Comparison of ENCODE assay signal across 1 cellular context in genomic region chr3:8649757-8650156, GRCh38.
TF ChIP-seq lines count a peak whose summit lies in the region.

No MANE protein-coding gene starts in this region.

TF ChIP-seq in HepG2, 621 proteins besides CTCF, POLR2A, EP300 and RAD21:
- TF ChIP-seq JUN (CRISPR knock-in tag; IDR thresholded peaks at IDR 0.05): 0 out of 2 replicates have a peak, but pooled peaks have one; percentile 22
- TF ChIP-seq ZNF782 (CRISPR knock-in tag; IDR thresholded peaks at IDR 0.05; ENCODE audit: borderline replicate concordance): 0 out of 2 replicates have a peak, but pooled peaks have one; percentile 58
- 0 out of 2 replicates have a peak, but pooled peaks have one; percentile 21 for TF ChIP-seq ZNF691 (CRISPR knock-in tag; IDR thresholded peaks at IDR 0.05; ENCODE audit: borderline replicate concordance, low read depth)
- TF ChIP-seq ZNF570 (CRISPR knock-in tag; IDR thresholded peaks at IDR 0.05; ENCODE audit: borderline replicate concordance): no peak
- TF ChIP-seq ZMYM3 (CRISPR knock-in tag; IDR thresholded peaks at IDR 0.05): peak; percentile 90
- 0 out of 2 replicates have a peak, but pooled peaks have one; percentile 20 for TF ChIP-seq ADNP (CRISPR knock-in tag; IDR thresholded peaks at IDR 0.05)
- peak; percentile 52; the same call in 1 of the 2 replicates for TF ChIP-seq CHD4 (IDR thresholded peaks at IDR 0.05; ENCODE audit: borderline replicate concordance, low read length)
- TF ChIP-seq NR2F6 (IDR thresholded peaks at IDR 0.05): no peak
- no peak for TF ChIP-seq NR2F6 (CRISPR knock-in tag; IDR thresholded peaks at IDR 0.05)
